In the genomic region with DNA sequence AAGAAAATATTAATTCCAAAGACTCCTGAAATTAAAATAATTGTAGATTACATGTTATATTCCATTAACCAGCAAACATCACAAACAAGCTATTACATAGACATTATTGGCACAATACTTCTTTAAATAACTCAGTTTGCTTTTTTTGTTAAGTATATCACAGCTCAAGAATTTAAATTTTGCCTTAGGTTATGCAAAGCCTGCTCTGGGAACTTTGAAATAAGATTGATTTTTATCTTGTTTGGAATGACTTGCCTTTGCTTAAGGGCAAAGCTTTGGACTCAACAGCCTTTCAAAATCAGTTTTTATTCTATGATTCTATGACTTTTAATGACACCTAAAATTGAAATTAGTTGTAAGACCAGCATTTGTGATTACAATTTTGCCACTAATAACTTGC, we compare ENCODE assay signal across 17 cellular contexts.
"Had no signal": no experiment of that assay in that cellular context is flagged by ENCODE, and none has a peak within 500 bp of the region (broad histone marks: within the 10 kb centered on the region; RNA-seq: fewer than 3 reads in every experiment).

No MANE protein-coding gene starts in this region.

- H3K9me3 ChIP-seq: mucosa of descending colon, sigmoid colon, tibial artery had no signal

- H3K27ac Mint-ChIP-seq: activated B cell treated with CpG ODN at 0.5 μM for 24 hours; activated naive CD8-positive, alpha-beta T cell treated with anti-CD3 and anti-CD28 coated beads for 36 hours; activated T-cell treated with anti-CD3 and anti-CD28 coated beads, Interleukin-2, amount 50 U/mL, for 72 hours; dendritic cell treated with granulocyte-macrophage colony-stimulating factor and Interleukin-4, amounts not matched to agents 40 ng/mL and 50 ng/mL, for 4 days; naive thymus-derived CD4-positive, alpha-beta T cell; stimulated activated effector memory CD8-positive, alpha-beta T cell treated with anti-CD3 and anti-CD28 coated beads, Interleukin-12 subunit alpha, Interleukin-12 subunit beta, amount 100 ng/mL, for 72 hours; T-helper 17 cell had no signal

- ATAC-seq: activated T-cell treated with anti-CD3 and anti-CD28 coated beads, Interleukin-2, amount 50 U/mL, for 72 hours; mucosa of descending colon; naive thymus-derived CD4-positive, alpha-beta T cell; stimulated activated effector memory CD8-positive, alpha-beta T cell treated with anti-CD3 and anti-CD28 coated beads, Interleukin-12 subunit alpha, Interleukin-12 subunit beta, amount 100 ng/mL, for 72 hours; T-helper 17 cell had no signal

- H3K36me3 Mint-ChIP-seq: activated naive CD8-positive, alpha-beta T cell treated with anti-CD3 and anti-CD28 coated beads for 36 hours; brain; stimulated activated effector memory CD8-positive, alpha-beta T cell treated with anti-CD3 and anti-CD28 coated beads, Interleukin-12 subunit alpha, Interleukin-12 subunit beta, amount 100 ng/mL, for 72 hours had no signal

- H3K9me3 Mint-ChIP-seq: activated B cell treated with CpG ODN at 0.5 μM for 24 hours; activated naive CD8-positive, alpha-beta T cell treated with anti-CD3 and anti-CD28 coated beads for 36 hours; activated T-cell treated with anti-CD3 and anti-CD28 coated beads, Interleukin-2, amount 50 U/mL, for 72 hours; central memory CD8-positive, alpha-beta T cell; dendritic cell treated with granulocyte-macrophage colony-stimulating factor and Interleukin-4, amounts not matched to agents 40 ng/mL and 50 ng/mL, for 4 days; stimulated activated effector memory CD8-positive, alpha-beta T cell treated with anti-CD3 and anti-CD28 coated beads, Interleukin-12 subunit alpha, Interleukin-12 subunit beta, amount 100 ng/mL, for 72 hours had no signal

- H3K79me2 ChIP-seq: parathyroid adenoma had no signal

- H3K4me3 ChIP-seq: mucosa of descending colon, sigmoid colon, tibial artery had no signal

- H3K4me1 Mint-ChIP-seq: activated B cell treated with CpG ODN at 0.5 μM for 24 hours; central memory CD8-positive, alpha-beta T cell; stimulated activated effector memory CD8-positive, alpha-beta T cell treated with anti-CD3 and anti-CD28 coated beads, Interleukin-12 subunit alpha, Interleukin-12 subunit beta, amount 100 ng/mL, for 72 hours had no signal

- H3K9ac ChIP-seq: parathyroid adenoma had no signal

- H3K27ac ChIP-seq: parathyroid adenoma, sigmoid colon, tibial artery had no signal

- H3K4me1 ChIP-seq: parathyroid adenoma had no signal

- H3K27me3 Mint-ChIP-seq: activated naive CD8-positive, alpha-beta T cell treated with anti-CD3 and anti-CD28 coated beads for 36 hours; dendritic cell treated with granulocyte-macrophage colony-stimulating factor and Interleukin-4, amounts not matched to agents 40 ng/mL and 50 ng/mL, for 4 days; T-helper 17 cell had no signal

- H3K27me3 ChIP-seq: sigmoid colon, tibial artery had no signal

- DNase-seq: activated B cell treated with CpG ODN at 0.5 μM for 24 hours; activated CD4-positive, alpha-beta T cell treated with anti-CD3 and anti-CD28 coated beads for 48 hours; activated CD8-positive, alpha-beta memory T cell treated with anti-CD3 and anti-CD28 coated beads, Interleukin-2, amount 50 U/mL, for 48 hours; activated naive CD8-positive, alpha-beta T cell treated with anti-CD3 and anti-CD28 coated beads for 36 hours; activated T-cell treated with anti-CD3 and anti-CD28 coated beads, Interleukin-2, amount 50 U/mL, for 72 hours; erythroblast; mucosa of descending colon; naive thymus-derived CD4-positive, alpha-beta T cell; sigmoid colon; stimulated activated CD4-positive, alpha-beta T cell treated with anti-CD3 and anti-CD28 coated beads, Interleukin-2, amount 100 ng/mL, for 24 hours; T-helper 17 cell; tibial artery had no signal

- H3K36me3 ChIP-seq: sigmoid colon, tibial artery had no signal

- H3K4me3 Mint-ChIP-seq: activated B cell treated with CpG ODN at 0.5 μM for 24 hours; activated naive CD8-positive, alpha-beta T cell treated with anti-CD3 and anti-CD28 coated beads for 36 hours; activated T-cell treated with anti-CD3 and anti-CD28 coated beads, Interleukin-2, amount 50 U/mL, for 72 hours; brain; central memory CD8-positive, alpha-beta T cell; dendritic cell treated with granulocyte-macrophage colony-stimulating factor and Interleukin-4, amounts not matched to agents 40 ng/mL and 50 ng/mL, for 4 days; naive thymus-derived CD4-positive, alpha-beta T cell; stimulated activated effector memory CD8-positive, alpha-beta T cell treated with anti-CD3 and anti-CD28 coated beads, Interleukin-12 subunit alpha, Interleukin-12 subunit beta, amount 100 ng/mL, for 72 hours; T-helper 17 cell had no signal

- H2AFZ ChIP-seq: parathyroid adenoma had no signal
